Comparison of ENCODE assay signal across 9 cellular contexts in genomic region chr3:127044996-127045395, GRCh38.
A peak's percentile ranks its signal among the peaks of the same experiment; 100 is the strongest.
DNase-seq lines count a peak whose midpoint lies in the region; ATAC-seq and TF ChIP-seq lines count a peak whose summit lies in the region.
"Had no signal": no experiment of that assay in that cellular context is flagged by ENCODE, and none has a peak within 500 bp of the region (broad histone marks: within the 10 kb centered on the region; RNA-seq: fewer than 3 reads in every experiment).

No MANE protein-coding gene starts in this region.

- peaks cover 28% of the 10 kb centered on the region for H3K9me3 Mint-ChIP-seq in WTC11

- TF ChIP-seq POLR2A in right lobe of liver (IDR thresholded peaks at IDR 0.05), result no peak

- H3K27ac ChIP-seq in right lobe of liver, result no peak overlapping the region

- H3K9me3 ChIP-seq in right lobe of liver, result no peaks in the 10 kb centered on the region

- H3K4me1 ChIP-seq in right lobe of liver, result no peaks in the 10 kb centered on the region

- peak; percentile 41 for ATAC-seq in WTC11
- ATAC-seq in right lobe of liver, result peak in 2 of 4 donors; percentile 23 to 41
- ATAC-seq in HG02588 (IDR thresholded peaks at IDR 0.05; ENCODE audit: unreplicated experiment), result no peak
- ATAC-seq in GM21717 (IDR thresholded peaks at IDR 0.05; ENCODE audit: unreplicated experiment), result no peak
- ATAC-seq in GM18502 (IDR thresholded peaks at IDR 0.05; ENCODE audit: poor library complexity, unreplicated experiment), result no peak

- no peaks in the 10 kb centered on the region for H3K27me3 ChIP-seq in right lobe of liver

- no peak overlapping the region for H3K4me3 ChIP-seq in right lobe of liver

- H3K4me3 Mint-ChIP-seq in WTC11, result peak overlapping the region; percentile 49

- H3K27ac Mint-ChIP-seq in WTC11, result no peak overlapping the region

- intact Hi-C loops in right lobe of liver (cut with DNase I), result no loop called here

- TF ChIP-seq CTCF in WTC11 (IDR thresholded peaks at IDR 0.05) (no peak), right lobe of liver (IDR thresholded peaks at IDR 0.05) (no peak)

- POLR2A ChIA-PET in WTC11 (lab: Charles Lee), result no interaction called here

- no peaks in the 10 kb centered on the region for H3K27me3 Mint-ChIP-seq in WTC11 (ENCODE audit: low read depth)

- peaks cover 28% of the 10 kb centered on the region for H3K4me1 Mint-ChIP-seq in WTC11

- CTCF ChIA-PET in WTC11 (lab: Charles Lee), result interaction anchor here (0.6 kb wide), 1 partner anchor 1417 kb away, joined by 3 read pairs; no protein-coding TSS in a partner anchor

- H3K36me3 Mint-ChIP-seq in WTC11, result peaks cover 6% of the 10 kb centered on the region

- peak; percentile 73 for DNase-seq in DMS 273 (lab: John Stamatoyannopoulos, UW; ENCODE audit: unreplicated experiment)
- peak; percentile 39 for DNase-seq in NCI-H1092 (lab: John Stamatoyannopoulos, UW)
- DNase-seq in WTC11 (ENCODE audit: low spot score), result peak; percentile 37
- DNase-seq in right lobe of liver, result peak in 2 of 3 donors; percentile 22 to 30
- DNase-seq in T-helper 1 cell, result no peak
- DNase-seq: KBM-7 had no signal

- H3K36me3 ChIP-seq in right lobe of liver, result no peaks in the 10 kb centered on the region

- 8% methylated on average over 4 of the region's 4 CpGs for WGBS in right lobe of liver (ENCODE audit: insufficient coverage, low coverage, low lambda C conversion rate, missing lambda C conversion rate)

TF ChIP-seq in WTC11, 78 proteins besides CTCF, POLR2A, EP300 and RAD21:
- peak; percentile 80 for TF ChIP-seq USF2 (CRISPR knock-in tag; IDR thresholded peaks at IDR 0.05)
- no peak for TF ChIP-seq STAT6 (CRISPR knock-in tag; conservative IDR thresholded peaks at IDR 0.05; ENCODE audit: low read depth)
- no peak for TF ChIP-seq GTF2I (CRISPR knock-in tag; conservative IDR thresholded peaks at IDR 0.05)
- no peak for TF ChIP-seq E2F5 (CRISPR knock-in tag; IDR thresholded peaks at IDR 0.05)
- TF ChIP-seq TEAD4 (CRISPR knock-in tag; IDR thresholded peaks at IDR 0.05), result no peak
- TF ChIP-seq PRDM15 (CRISPR knock-in tag; IDR thresholded peaks at IDR 0.05), result no peak
- peak; percentile 59 for TF ChIP-seq USF1 (CRISPR knock-in tag; IDR thresholded peaks at IDR 0.05)
- TF ChIP-seq ATF2 (CRISPR knock-in tag; IDR thresholded peaks at IDR 0.05; ENCODE audit: borderline replicate concordance, low read depth), result no peak
TF ChIP-seq in WTC11: peak in this region for 2.

Comparison
In these comparisons a context has a peak if more than half of its experiments do, and no peak if none do; other contexts are left out.
1. DNase-seq: peak in DMS 273 (single experiment), NCI-H1092 (single experiment), WTC11 (single experiment) and right lobe of liver (2 of 3); none in T-helper 1 cell (0 of 5).